10 cellular contexts compared by ENCODE assay signal in the genomic region with DNA sequence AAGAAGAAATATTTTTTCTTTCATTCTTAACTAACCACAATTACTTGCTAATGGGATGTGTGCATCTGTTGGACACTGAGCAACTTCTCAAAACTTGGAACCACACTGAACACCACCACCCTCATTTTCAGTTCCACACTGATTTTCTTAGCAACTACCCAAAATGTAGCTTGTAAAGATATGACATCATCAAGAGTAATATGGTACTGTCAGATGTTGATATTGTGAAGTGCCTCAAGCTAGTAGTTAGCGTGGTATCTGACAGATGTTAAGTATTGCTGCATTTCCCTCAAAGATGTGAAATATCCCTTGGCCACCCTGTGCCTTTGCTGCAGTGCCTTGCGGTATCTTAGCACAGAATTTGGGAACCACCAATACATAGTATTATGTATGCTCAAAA. TPM values are rescaled to one million over a fixed set of nuclear protein-coding genes. Genes with fewer than 3 reads are reported as not detected.
DNase-seq lines count a peak whose midpoint lies in the region; ATAC-seq and TF ChIP-seq lines count a peak whose summit lies in the region.
"Had no signal": no experiment of that assay in that cellular context is flagged by ENCODE, and none has a peak within 500 bp of the region (broad histone marks: within the 10 kb centered on the region; RNA-seq: fewer than 3 reads in every experiment).

No MANE protein-coding gene starts in this region.

- H3K9ac ChIP-seq in colonic mucosa (ENCODE audit: low read depth in 2 of 2, low read length in 2 of 2): no peak overlapping the region
- H3K9ac ChIP-seq: parathyroid adenoma had no signal

- TF ChIP-seq CTCF in activated B cell treated with CpG ODN at 0.5 μM for 24 hours (IDR thresholded peaks at IDR 0.05) (no peak), prostate gland (IDR thresholded peaks at IDR 0.05) (no peak), colonic mucosa (IDR thresholded peaks at IDR 0.05) (no peak)

- H3K4me1 Mint-ChIP-seq in activated B cell treated with CpG ODN at 0.5 μM for 24 hours: peaks cover 86% of the 10 kb centered on the region

- intact Hi-C loops in activated B cell treated with CpG ODN at 0.5 μM for 24 hours (cut with micrococcal nuclease): no loop called here
- intact Hi-C loops in prostate gland (cut with DNase I): no loop called here
- intact Hi-C loops in colonic mucosa (cut with DNase I): no loop called here

- H3K4me3 Mint-ChIP-seq in activated B cell treated with CpG ODN at 0.5 μM for 24 hours: peak overlapping the region; percentile 50

- CTCF ChIA-PET in activated B cell treated with CpG ODN at 0.5 μM for 24 hours (lab: Charles Lee): interaction anchor here (1.3 kb wide), 1 partner anchor 214 kb away, joined by 5 read pairs; no protein-coding TSS in a partner anchor

- H3K36me3 ChIP-seq in prostate gland: no peaks in the 10 kb centered on the region
- H3K36me3 ChIP-seq in colonic mucosa: no peaks in the 10 kb centered on the region
- H3K36me3 ChIP-seq: suprapubic skin had no signal

- H3K4me1 ChIP-seq in prostate gland (replicated peaks): no peaks in the 10 kb centered on the region
- H3K4me1 ChIP-seq in colonic mucosa: no peaks in the 10 kb centered on the region
- H3K4me1 ChIP-seq: parathyroid adenoma had no signal

- ATAC-seq in GM19438 (IDR thresholded peaks at IDR 0.05; ENCODE audit: low read depth, unreplicated experiment) (peak; percentile 82), HG03097 (IDR thresholded peaks at IDR 0.05; ENCODE audit: low FRiP score, unreplicated experiment) (peak; percentile 70), activated B cell treated with CpG ODN at 0.5 μM for 24 hours (ENCODE audit: low read depth) (peak; percentile 61)

- 81% methylated on average over 2 of the region's 2 CpGs for WGBS in prostate gland

- H3K27ac ChIP-seq in prostate gland (no peak overlapping the region), colonic mucosa (no peak overlapping the region)
- H3K27ac ChIP-seq: parathyroid adenoma, suprapubic skin had no signal

- H3K4me3 ChIP-seq in prostate gland (no peak overlapping the region), colonic mucosa (no peak overlapping the region)
- H3K4me3 ChIP-seq: suprapubic skin had no signal

- H3K9me3 ChIP-seq in prostate gland: no peaks in the 10 kb centered on the region
- no peaks in the 10 kb centered on the region for H3K9me3 ChIP-seq in colonic mucosa
- H3K9me3 ChIP-seq: suprapubic skin had no signal

- H3K27me3 Mint-ChIP-seq in activated B cell treated with CpG ODN at 0.5 μM for 24 hours: no peaks in the 10 kb centered on the region

- DNase-seq in EL (peak; percentile 19), activated B cell treated with CpG ODN at 0.5 μM for 24 hours (no peak), epidermal melanocyte (ENCODE audit: insufficient read length, low spot score) (no peak), NCI-H226 (no peak), prostate gland (ENCODE audit: low spot score) (no peak), colonic mucosa (no peak)

- POLR2A ChIA-PET in activated B cell treated with CpG ODN at 0.5 μM for 24 hours (lab: Charles Lee): interaction anchor here (1.0 to 2.0 kb wide), 7 partner anchors 8 to 130 kb away, joined by 3 to 12 read pairs (median 5); no protein-coding TSS in a partner anchor

- H3K27me3 ChIP-seq in prostate gland (replicated peaks; ENCODE audit: insufficient read depth) (no peaks in the 10 kb centered on the region), colonic mucosa (no peaks in the 10 kb centered on the region)
- H3K27me3 ChIP-seq: suprapubic skin had no signal

- H3K36me3 Mint-ChIP-seq in activated B cell treated with CpG ODN at 0.5 μM for 24 hours (ENCODE audit: low read depth): peaks cover 71% of the 10 kb centered on the region

- TF ChIP-seq POLR2A in prostate gland (IDR thresholded peaks at IDR 0.05): no peak

- H3K27ac Mint-ChIP-seq in activated B cell treated with CpG ODN at 0.5 μM for 24 hours: peak overlapping the region; percentile 41

- H3K9me3 Mint-ChIP-seq in activated B cell treated with CpG ODN at 0.5 μM for 24 hours: no peaks in the 10 kb centered on the region

RNA-seq across cellular contexts. Expression of a gene that starts 9.3 kb away (rescaled TPM):
- total RNA-seq in activated B cell treated with CpG ODN at 0.5 μM for 24 hours: 323 and 365 TPM in 2 replicates
- total RNA-seq in prostate gland: 10 to 100 TPM in 1 of 2 donors, 1 to 10 TPM in 1; 7.4 to 16.1 TPM
- total RNA-seq in colonic mucosa: 10 to 100 TPM in 1 of 2 donors, 1 to 10 TPM in 1; 4.0 to 10.2 TPM

Comparison
In these comparisons a context has a peak if more than half of its experiments do, and no peak if none do; other contexts are left out.
1. RNA of a gene that starts 9.3 kb away (total RNA-seq): 323 to 365 TPM in activated B cell treated with CpG ODN at 0.5 μM for 24 hours; 7.4 to 16.1 TPM in prostate gland and 4.0 to 10.2 TPM in colonic mucosa; every median in the first group is over 10 times any median in the second.
2. Peak in every context shown above with its lines, with median percentiles within 50 percentile points of each other: ATAC-seq.